Comparison of ENCODE assay signal across 8 cellular contexts in the genomic region with DNA sequence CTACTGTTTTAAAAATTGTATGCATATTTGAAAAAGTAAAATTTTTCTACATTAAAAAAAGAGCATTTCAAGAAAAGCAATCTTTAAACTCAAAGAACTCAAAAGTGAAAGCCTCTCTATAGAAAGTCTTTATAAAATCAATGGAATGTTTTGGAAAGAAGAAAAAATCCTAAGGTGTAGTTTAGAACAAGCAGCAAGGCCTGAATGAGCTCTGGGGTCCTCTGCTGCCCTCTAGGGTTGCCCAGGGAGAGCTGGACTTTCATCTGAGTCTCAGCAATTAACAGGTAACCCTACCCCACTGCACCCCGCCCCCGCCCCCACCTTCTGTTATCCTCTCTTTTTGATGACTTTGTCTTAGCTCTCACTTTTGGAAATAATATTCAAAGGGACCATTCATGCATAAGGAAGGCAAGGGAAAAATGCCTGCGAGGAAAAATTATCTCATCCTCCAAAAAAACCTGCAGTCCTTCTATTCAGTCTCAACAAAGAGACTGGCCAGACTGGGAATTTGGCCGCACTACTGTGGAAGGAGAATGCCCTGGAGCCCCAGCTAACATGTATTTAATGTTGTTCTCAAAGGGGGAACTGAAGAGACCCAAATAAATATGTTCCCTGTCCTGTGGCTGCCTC. TPM values are rescaled to one million over a fixed set of nuclear protein-coding genes. Genes with fewer than 3 reads are reported as not detected.
DNase-seq lines count a peak whose midpoint lies in the region; ATAC-seq and TF ChIP-seq lines count a peak whose summit lies in the region.

No MANE protein-coding gene starts in this region.

- intact Hi-C loops in breast epithelium (cut with DNase I; ENCODE audit: low total_unique reads), result no loop called here

- TF ChIP-seq EP300 in tibial nerve (IDR thresholded peaks at IDR 0.05), result no peak

- H3K27me3 ChIP-seq in Peyer's patch (no peaks in the 10 kb centered on the region), breast epithelium (no peaks in the 10 kb centered on the region), tibial nerve (no peaks in the 10 kb centered on the region)

- H3K4me1 ChIP-seq in HEK293 (ENCODE audit: control insufficient read depth, insufficient read depth, low read length), result 0 out of 2 replicates have a peak, but pooled peaks cover 3% of the 10 kb centered on the region
- H3K4me1 ChIP-seq in Peyer's patch, result peaks cover 0 to 13% (median 0%) of the 10 kb centered on the region in 4 donors
- H3K4me1 ChIP-seq in breast epithelium, result no peaks in the 10 kb centered on the region
- peaks cover 0 to 22% (median 9%) of the 10 kb centered on the region in 4 donors for H3K4me1 ChIP-seq in tibial nerve

- H3K36me3 ChIP-seq in HEK293 (ENCODE audit: control insufficient read depth in 2 of 2, insufficient read depth in 1 of 2, low read length in 2 of 2), result peaks cover 5 to 22% of the 10 kb centered on the region in 2 experiments; a peak in 2 of 3 replicates
- H3K36me3 ChIP-seq in Peyer's patch, result peaks cover 0 to 33% (median 0%) of the 10 kb centered on the region in 3 donors
- no peaks in the 10 kb centered on the region for H3K36me3 ChIP-seq in breast epithelium
- H3K36me3 ChIP-seq in tibial nerve, result peaks cover 0 to 46% (median 0%) of the 10 kb centered on the region in 3 donors

- DNase-seq in DMS153 treated with DMSO at 0.1 percent for 48 hours (lab: John Stamatoyannopoulos, UW; ENCODE audit: unreplicated experiment), result peak; percentile 51
- peak in 2 of 3 donors; percentile 53 to 77 for DNase-seq in Peyer's patch
- peak in 1 of 2 donors; percentile 61 for DNase-seq in breast epithelium (ENCODE audit: low spot score in 2 of 2)
- peak; percentile 67 for DNase-seq in kidney tubule cell (ENCODE audit: low spot score)
- DNase-seq in tibial nerve (ENCODE audit: low spot score in 2 of 2), result no peak

- H3K27ac ChIP-seq in HEK293 (ENCODE audit: extremely low read depth, low read depth, low read length), result no peak overlapping the region
- H3K27ac ChIP-seq in Peyer's patch, result no peak overlapping the region
- H3K27ac ChIP-seq in breast epithelium, result peak overlapping the region; percentile 23 to 27
- no peak overlapping the region for H3K27ac ChIP-seq in tibial nerve

- 20 to 25% methylated on average over 4 of the region's 4 CpGs for WGBS in tibial nerve, 2 donors

- no peak overlapping the region for H3K4me3 ChIP-seq in HEK293 (ENCODE audit: low read depth, low read length)
- H3K4me3 ChIP-seq in Peyer's patch, result no peak overlapping the region
- no peak overlapping the region for H3K4me3 ChIP-seq in breast epithelium
- H3K4me3 ChIP-seq in tibial nerve, result no peak overlapping the region

- CTCF ChIA-PET in HEK293 (lab: Yijun Ruan, JAX), result interaction anchor here (0.5 to 3.3 kb wide), 12 partner anchors 9 to 347 kb away, joined by 3 to 23 read pairs (median 4); no protein-coding TSS in a partner anchor

- H3K9me3 ChIP-seq in HEK293 (ENCODE audit: control insufficient read depth, insufficient read depth, low read depth, low read length) (no peaks in the 10 kb centered on the region), Peyer's patch (no peaks in the 10 kb centered on the region), breast epithelium (no peaks in the 10 kb centered on the region), tibial nerve (no peaks in the 10 kb centered on the region)

- no peak for ATAC-seq in GM18909 (IDR thresholded peaks at IDR 0.05; ENCODE audit: poor library complexity, unreplicated experiment)
- ATAC-seq in GM21723 (IDR thresholded peaks at IDR 0.05; ENCODE audit: unreplicated experiment), result no peak

- POLR2A ChIA-PET in HEK293 (lab: Yijun Ruan, JAX), result interaction anchor here (0.6 to 1.5 kb wide), 3 partner anchors 53 to 62 kb away, joined by 3 to 7 read pairs (median 3); no protein-coding TSS in a partner anchor

- TF ChIP-seq POLR2A in Peyer's patch (IDR thresholded peaks at IDR 0.05), result no peak
- no peak for TF ChIP-seq POLR2A in breast epithelium (IDR thresholded peaks at IDR 0.05)
- TF ChIP-seq POLR2A in tibial nerve (IDR thresholded peaks at IDR 0.05), result no peak

- TF ChIP-seq CTCF in HEK293 (tag by site-specific recombination; IDR thresholded peaks at IDR 0.05) (no peak), Peyer's patch (IDR thresholded peaks at IDR 0.05) (peak in 5 of 6 experiments; percentile 14 to 56 (median 39)), breast epithelium (IDR thresholded peaks at IDR 0.05) (no peak), tibial nerve (IDR thresholded peaks at IDR 0.05) (peak in 3 of 5 experiments; percentile 54 to 66 (median 64))

TF ChIP-seq in HEK293, 187 proteins besides CTCF, POLR2A, EP300 and RAD21:
- TF ChIP-seq ZNF837 (tag by site-specific recombination; IDR thresholded peaks at IDR 0.05), result no peak
- peak; percentile 72 for TF ChIP-seq PRDM1 (tag by site-specific recombination; IDR thresholded peaks at IDR 0.05)
- TF ChIP-seq KLF1 (tag by site-specific recombination; IDR thresholded peaks at IDR 0.05), result no peak
- TF ChIP-seq, protein P1, sequence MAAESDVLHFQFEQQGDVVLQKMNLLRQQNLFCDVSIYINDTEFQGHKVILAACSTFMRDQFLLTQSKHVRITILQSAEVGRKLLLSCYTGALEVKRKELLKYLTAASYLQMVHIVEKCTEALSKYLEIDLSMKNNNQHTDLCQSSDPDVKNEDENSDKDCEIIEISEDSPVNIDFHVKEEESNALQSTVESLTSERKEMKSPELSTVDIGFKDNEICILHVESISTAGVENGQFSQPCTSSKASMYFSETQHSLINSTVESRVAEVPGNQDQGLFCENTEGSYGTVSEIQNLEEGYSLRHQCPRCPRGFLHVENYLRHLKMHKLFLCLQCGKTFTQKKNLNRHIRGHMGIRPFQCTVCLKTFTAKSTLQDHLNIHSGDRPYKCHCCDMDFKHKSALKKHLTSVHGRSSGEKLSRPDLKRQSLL (tag by site-specific recombination; IDR thresholded peaks at IDR 0.05), result no peak
- no peak for TF ChIP-seq ZNF184 (tag by site-specific recombination; IDR thresholded peaks at IDR 0.05)
- TF ChIP-seq, protein P2, sequence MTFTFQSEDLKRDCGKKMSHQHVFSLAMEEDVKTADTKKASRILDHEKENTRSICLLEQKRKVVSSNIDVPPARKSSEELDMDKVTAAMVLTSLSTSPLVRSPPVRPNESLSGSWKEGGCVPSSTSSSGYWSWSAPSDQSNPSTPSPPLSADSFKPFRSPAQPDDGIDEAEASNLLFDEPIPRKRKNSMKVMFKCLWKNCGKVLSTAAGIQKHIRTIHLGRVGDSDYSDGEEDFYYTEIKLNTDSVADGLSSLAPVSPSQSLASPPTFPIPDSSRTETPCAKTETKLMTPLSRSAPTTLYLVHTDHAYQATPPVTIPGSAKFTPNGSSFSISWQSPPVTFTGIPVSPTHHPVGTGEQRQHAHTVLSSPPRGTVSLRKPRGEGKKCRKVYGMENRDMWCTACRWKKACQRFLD (tag by site-specific recombination; IDR thresholded peaks at IDR 0.05), result no peak
- 0 out of 2 replicates have a peak, but pooled peaks have one; percentile 26 for TF ChIP-seq ZNF654 (tag by site-specific recombination; IDR thresholded peaks at IDR 0.05; ENCODE audit: low read depth)
- no peak for TF ChIP-seq HOXA7 (CRISPR knock-in tag; IDR thresholded peaks at IDR 0.05; ENCODE audit: borderline replicate concordance)
- TF ChIP-seq, protein P3, sequence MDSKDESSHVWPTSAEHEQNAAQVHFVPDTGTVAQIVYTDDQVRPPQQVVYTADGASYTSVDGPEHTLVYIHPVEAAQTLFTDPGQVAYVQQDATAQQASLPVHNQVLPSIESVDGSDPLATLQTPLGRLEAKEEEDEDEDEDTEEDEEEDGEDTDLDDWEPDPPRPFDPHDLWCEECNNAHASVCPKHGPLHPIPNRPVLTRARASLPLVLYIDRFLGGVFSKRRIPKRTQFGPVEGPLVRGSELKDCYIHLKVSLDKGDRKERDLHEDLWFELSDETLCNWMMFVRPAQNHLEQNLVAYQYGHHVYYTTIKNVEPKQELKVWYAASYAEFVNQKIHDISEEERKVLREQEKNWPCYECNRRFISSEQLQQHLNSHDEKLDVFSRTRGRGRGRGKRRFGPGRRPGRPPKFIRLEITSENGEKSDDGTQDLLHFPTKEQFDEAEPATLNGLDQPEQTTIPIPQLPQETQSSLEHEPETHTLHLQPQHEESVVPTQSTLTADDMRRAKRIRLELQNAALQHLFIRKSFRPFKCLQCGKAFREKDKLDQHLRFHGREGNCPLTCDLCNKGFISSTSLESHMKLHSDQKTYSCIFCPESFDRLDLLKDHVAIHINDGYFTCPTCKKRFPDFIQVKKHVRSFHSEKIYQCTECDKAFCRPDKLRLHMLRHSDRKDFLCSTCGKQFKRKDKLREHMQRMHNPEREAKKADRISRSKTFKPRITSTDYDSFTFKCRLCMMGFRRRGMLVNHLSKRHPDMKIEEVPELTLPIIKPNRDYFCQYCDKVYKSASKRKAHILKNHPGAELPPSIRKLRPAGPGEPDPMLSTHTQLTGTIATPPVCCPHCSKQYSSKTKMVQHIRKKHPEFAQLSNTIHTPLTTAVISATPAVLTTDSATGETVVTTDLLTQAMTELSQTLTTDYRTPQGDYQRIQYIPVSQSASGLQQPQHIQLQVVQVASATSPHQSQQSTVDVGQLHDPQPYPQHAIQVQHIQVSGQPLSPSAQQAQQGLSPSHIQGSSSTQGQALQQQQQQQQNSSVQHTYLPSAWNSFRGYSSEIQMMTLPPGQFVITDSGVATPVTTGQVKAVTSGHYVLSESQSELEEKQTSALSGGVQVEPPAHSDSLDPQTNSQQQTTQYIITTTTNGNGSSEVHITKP (tag by site-specific recombination; IDR thresholded peaks at IDR 0.05), result no peak

RNA-seq across cellular contexts. Expression of a gene that starts 24.1 kb away (rescaled TPM):
- total RNA-seq in Peyer's patch (10 to 100 TPM in 1 of 4 donors, 1 to 10 TPM in 3; 5.5 to 16.5 (median 8.8) TPM), breast epithelium (10 to 100 TPM; 11.7 to 20.3 (median 14.4) TPM), tibial nerve (10 to 100 TPM in 3 of 4 donors, 1 to 10 TPM in 1; 9.6 to 20.1 (median 12.0) TPM)

RNA-seq across cellular contexts. Expression of a gene that starts 53.1 kb away (rescaled TPM):
- total RNA-seq in Peyer's patch, result 1,000 to 10,000 TPM; 1,719 to 2,278 (median 1,854) TPM
- 1,000 to 10,000 TPM; 3,213 to 3,932 (median 3,461) TPM for total RNA-seq in breast epithelium
- 1,000 to 10,000 TPM; 1,952 to 3,130 (median 2,235) TPM for total RNA-seq in tibial nerve

Comparison
In these comparisons a context has a peak if more than half of its experiments do, and no peak if none do; other contexts are left out.
1. DNase-seq: peak in DMS153 treated with DMSO at 0.1 percent for 48 hours (single experiment), Peyer's patch (2 of 3) and kidney tubule cell (single experiment); none in tibial nerve (0 of 2).
2. H3K27ac ChIP-seq: peak in breast epithelium (2 of 2); none in HEK293 (single experiment), Peyer's patch (0 of 4) and tibial nerve (0 of 4).
3. CTCF ChIP-seq: peak in Peyer's patch (5 of 6) and tibial nerve (3 of 5); none in HEK293 (single experiment) and breast epithelium (0 of 3).